Comparison of ENCODE assay signal across 8 cellular contexts in the genomic region with DNA sequence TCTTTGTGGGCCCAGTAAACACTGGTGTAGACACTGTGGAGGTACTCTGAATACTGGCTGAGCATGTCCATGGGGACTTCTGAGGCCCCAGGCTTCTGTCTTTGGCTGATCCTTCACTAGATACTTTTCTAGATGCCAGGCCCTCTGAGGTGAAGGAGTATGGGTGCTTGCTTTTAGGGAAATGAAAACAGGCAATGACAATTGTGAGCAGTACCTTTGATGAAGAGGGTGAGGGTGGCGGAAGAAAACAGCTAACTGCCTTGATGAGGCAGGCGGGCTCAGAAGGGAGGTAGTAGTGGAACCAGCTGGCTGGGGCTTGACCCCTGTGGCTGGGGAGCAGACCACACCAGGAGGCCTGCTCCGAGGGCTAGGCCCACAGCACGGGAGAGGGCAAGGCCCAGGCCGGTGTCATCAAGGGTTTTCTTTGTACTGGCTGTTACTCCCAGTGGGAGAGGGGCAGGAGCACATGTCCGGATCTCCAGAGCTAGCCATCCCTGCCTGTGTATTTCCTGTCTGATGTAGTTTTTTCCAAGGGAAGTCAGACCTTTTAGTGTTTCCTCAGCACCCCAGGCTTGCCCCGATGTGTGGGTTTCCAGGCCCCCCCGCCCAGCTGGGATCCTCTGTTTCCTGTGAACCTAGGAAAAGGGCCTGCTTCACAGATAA. TPM values are rescaled to one million over a fixed set of nuclear protein-coding genes. Genes with fewer than 3 reads are reported as not detected.
A peak's percentile ranks its signal among the peaks of the same experiment; 100 is the strongest.
DNase-seq lines count a peak whose midpoint lies in the region; ATAC-seq and TF ChIP-seq lines count a peak whose summit lies in the region.

No MANE protein-coding gene starts in this region.

- no peak overlapping the region for H2BK120ac ChIP-seq in neuronal stem cell (ENCODE audit: low read depth, low read length)

- no peak overlapping the region for H2BK15ac ChIP-seq in neuronal stem cell (ENCODE audit: low read length)

- no peak overlapping the region for H3K18ac ChIP-seq in neuronal stem cell (ENCODE audit: low read length)

- no peaks in the 10 kb centered on the region for H3K27me3 ChIP-seq in CD4-positive, alpha-beta memory T cell (ENCODE audit: insufficient read depth, low read length)
- no peaks in the 10 kb centered on the region for H3K27me3 ChIP-seq in esophagus squamous epithelium
- H3K27me3 ChIP-seq in neuronal stem cell (ENCODE audit: control insufficient read depth in 3 of 3, insufficient read depth in 3 of 3, low read depth in 1 of 3, low read length in 3 of 3) = no peaks in the 10 kb centered on the region

- peak overlapping the region; percentile 9 for H2AK5ac ChIP-seq in neuronal stem cell (ENCODE audit: low read depth, low read length)

- H3K23ac ChIP-seq in neuronal stem cell (ENCODE audit: low read depth, low read length, poor library complexity) = no peak overlapping the region

- H3K4me3 Mint-ChIP-seq in CD4-positive, alpha-beta memory T cell = peak overlapping the region; percentile 93 to 99 (median 96)
- H3K4me3 Mint-ChIP-seq in T-cell = peak overlapping the region; percentile 86 to 90 (median 89)

- CTCF ChIA-PET in CD4-positive, alpha-beta memory T cell (lab: Charles Lee; ENCODE audit: partially characterized antibody) = interaction anchor here (1.3 to 9.9 kb wide), 6 partner anchors 7 to 31 kb away, joined by 3 to 178 read pairs (median 4); no protein-coding TSS in a partner anchor
- CTCF ChIA-PET in T-cell (lab: Charles Lee) = interaction anchor here in 1 of 2 donors (0.6 to 1.6 kb wide), 3 partner anchors 12 to 29 kb away, joined by 3 to 6 read pairs (median 4); no protein-coding TSS in a partner anchor

- no peak overlapping the region for H3K14ac ChIP-seq in neuronal stem cell (ENCODE audit: low read length)

- peaks cover 9 to 26% of the 10 kb centered on the region in 2 donors for H3K36me3 Mint-ChIP-seq in CD4-positive, alpha-beta memory T cell
- H3K36me3 Mint-ChIP-seq in T-cell = peaks cover 4% of the 10 kb centered on the region

- no peak overlapping the region for H3K4me2 ChIP-seq in neuronal stem cell (ENCODE audit: insufficient read depth, low read length, poor library complexity, severe bottlenecking)

- H3K4me3 ChIP-seq in CD4-positive, alpha-beta memory T cell (ENCODE audit: low read length in 2 of 2) = peak overlapping the region; percentile 82
- H3K4me3 ChIP-seq in esophagus squamous epithelium (peak overlapping the region in 2 of 4 donors; percentile 10 to 24), neuronal stem cell (ENCODE audit: low read length in 2 of 2) (no peak overlapping the region)

- no peak overlapping the region for H2BK12ac ChIP-seq in neuronal stem cell (ENCODE audit: low read length)

- no peak for ATAC-seq in T-cell (replicated peaks in 1 of 4)
- no peak for ATAC-seq in GM18861 (IDR thresholded peaks at IDR 0.05; ENCODE audit: unreplicated experiment)
- no peak for ATAC-seq in HG03378 (IDR thresholded peaks at IDR 0.05; ENCODE audit: unreplicated experiment)

- no peaks in the 10 kb centered on the region for H3K9me3 Mint-ChIP-seq in CD4-positive, alpha-beta memory T cell
- H3K9me3 Mint-ChIP-seq in T-cell = no peaks in the 10 kb centered on the region

- peak overlapping the region; percentile 88 to 98 (median 93) for H3K27ac Mint-ChIP-seq in CD4-positive, alpha-beta memory T cell
- peak overlapping the region; percentile 95 to 97 for H3K27ac Mint-ChIP-seq in T-cell

- peaks cover 21% of the 10 kb centered on the region for H3K79me1 ChIP-seq in neuronal stem cell (ENCODE audit: low read depth, low read length)

- no peak overlapping the region for H4K8ac ChIP-seq in neuronal stem cell (ENCODE audit: low read depth, low read length)

- H3K27me3 Mint-ChIP-seq in CD4-positive, alpha-beta memory T cell = no peaks in the 10 kb centered on the region
- H3K27me3 Mint-ChIP-seq in T-cell = no peaks in the 10 kb centered on the region

- peak overlapping the region; percentile 84 for H3K27ac ChIP-seq in CD4-positive, alpha-beta memory T cell (ENCODE audit: low read depth, low read length)
- H3K27ac ChIP-seq in esophagus squamous epithelium = peak overlapping the region; percentile 41 to 98 (median 94)
- H3K27ac ChIP-seq in neuronal stem cell (replicated peaks; ENCODE audit: low read length) = no peak overlapping the region

- no peak overlapping the region for H2AFZ ChIP-seq in neuronal stem cell (ENCODE audit: low read length)

- no peak overlapping the region for H4K91ac ChIP-seq in neuronal stem cell (ENCODE audit: low read depth, low read length, poor library complexity)

- H2BK5ac ChIP-seq in neuronal stem cell (ENCODE audit: low read length) = no peak overlapping the region

- TF ChIP-seq CTCF in esophagus squamous epithelium (IDR thresholded peaks at IDR 0.05) = no peak

- DNase-seq in CD4-positive, alpha-beta memory T cell = peak in 1 of 5 donors; percentile 43
- DNase-seq in T-cell (peak in 1 of 34 experiments; percentile 34), esophagus squamous epithelium (lab: John Stamatoyannopoulos, UW) (no peak), neuronal stem cell (ENCODE audit: low spot score) (no peak), cerebellum (ENCODE audit: low spot score) (no peak), cerebellar nuclear complex (lab: John Stamatoyannopoulos, UW) (no peak)

- POLR2A ChIA-PET in CD4-positive, alpha-beta memory T cell (lab: Charles Lee; ENCODE audit: partially characterized antibody) = interaction anchor here (0.7 to 16.2 kb wide), 7 partner anchors 12 to 150 kb away, joined by 3 to 753 read pairs (median 4); no protein-coding TSS in a partner anchor
- POLR2A ChIA-PET in T-cell (lab: Charles Lee) = interaction anchor here (0.7 to 3.0 kb wide), 3 partner anchors 12 to 16 kb away, joined by 4 to 16 read pairs (median 5); no protein-coding TSS in a partner anchor

- TF ChIP-seq POLR2A in esophagus squamous epithelium (IDR thresholded peaks at IDR 0.05) = peak in 1 of 4 donors; percentile 14

- H3K4ac ChIP-seq in neuronal stem cell (ENCODE audit: low read length) = no peak overlapping the region

- no peaks in the 10 kb centered on the region for H3K9me3 ChIP-seq in CD4-positive, alpha-beta memory T cell (ENCODE audit: control insufficient read depth in 1 of 2, low read length in 2 of 2)
- H3K9me3 ChIP-seq in esophagus squamous epithelium (no peaks in the 10 kb centered on the region), neuronal stem cell (replicated peaks in 1 of 2; ENCODE audit: control insufficient read depth in 2 of 2, insufficient read depth in 1 of 2, low read depth in 1 of 2, low read length in 2 of 2) (no peaks in the 10 kb centered on the region)

- no peak overlapping the region for H3K9ac ChIP-seq in neuronal stem cell (ENCODE audit: low read depth, low read length, poor library complexity)

- intact Hi-C loops in CD4-positive, alpha-beta memory T cell (cut with micrococcal nuclease) = no loop called here
- intact Hi-C loops in esophagus squamous epithelium (cut with DNase I) = no loop called here

- H3K4me1 ChIP-seq in CD4-positive, alpha-beta memory T cell (ENCODE audit: insufficient read depth, low read length) = peaks cover 77% of the 10 kb centered on the region
- H3K4me1 ChIP-seq in esophagus squamous epithelium (peaks cover 40 to 90% (median 58%) of the 10 kb centered on the region in 3 donors), neuronal stem cell (ENCODE audit: control insufficient read depth in 2 of 2, insufficient read depth in 1 of 2, low read depth in 1 of 2, low read length in 2 of 2) (peaks cover 23 to 33% of the 10 kb centered on the region in 2 donors)

- H3K36me3 ChIP-seq in CD4-positive, alpha-beta memory T cell (ENCODE audit: insufficient read depth, low read length) = no peaks in the 10 kb centered on the region
- H3K36me3 ChIP-seq in esophagus squamous epithelium (peaks cover 0 to 8% (median 0%) of the 10 kb centered on the region in 3 donors), neuronal stem cell (replicated peaks in 1 of 2; ENCODE audit: control insufficient read depth in 2 of 2, insufficient read depth in 2 of 2, low read length in 2 of 2) (peaks cover 10 to 80% of the 10 kb centered on the region in 2 donors)

- H3K4me1 Mint-ChIP-seq in CD4-positive, alpha-beta memory T cell = peaks cover 69 to 86% (median 75%) of the 10 kb centered on the region in 4 donors
- H3K4me1 Mint-ChIP-seq in T-cell = peaks cover 78 to 81% (median 80%) of the 10 kb centered on the region in 3 donors

- 58 to 84% methylated on average over 6 to 7 of the region's 8 CpGs for WGBS in esophagus squamous epithelium, 2 donors
- WGBS in neuronal stem cell (ENCODE audit: extremely low coverage in 2 of 2, insufficient read length in 2 of 2, insufficient replicate concordance in 1 of 2), 2 donors = no CpG with 5 or more reads among the region's 8 CpGs

RNA-seq across cellular contexts. Expression of a gene that starts 3.9 kb away (rescaled TPM):
- 100 to 1,000 TPM; 319 to 320 TPM for total RNA-seq in CD4-positive, alpha-beta memory T cell
- 10 to 100 TPM; 22.8 to 68.7 TPM for polyA plus RNA-seq in CD4-positive, alpha-beta memory T cell
- total RNA-seq in T-cell = 100 to 1,000 TPM; 390 to 589 (median 444) TPM
- 10 to 100 TPM; 30.4 to 84.7 (median 47.8) TPM for total RNA-seq in esophagus squamous epithelium
- polyA plus RNA-seq in neuronal stem cell (2013, experiment 1 of 2) = 138 TPM
- 134 TPM for polyA plus RNA-seq in neuronal stem cell (2013, experiment 2 of 2)
- total RNA-seq in cerebellum = 131 TPM

Comparison
In these comparisons a context has a peak if more than half of its experiments do, and no peak if none do; other contexts are left out.
1. H3K4me3 ChIP-seq: peak in CD4-positive, alpha-beta memory T cell (2 of 2); none in neuronal stem cell (0 of 2).